In genomic region chr13:59236309-59236939, GRCh38 we compare ENCODE assay signal across 17 cellular contexts.
"Had no signal": no experiment of that assay in that cellular context is flagged by ENCODE, and none has a peak within 500 bp of the region (broad histone marks: within the 10 kb centered on the region; RNA-seq: fewer than 3 reads in every experiment).

No MANE protein-coding gene starts in this region.

- H3K36me3 ChIP-seq: brain microvascular endothelial cell had no signal

- ATAC-seq: activated CD4-positive, CD25-positive, alpha-beta regulatory T cell treated with anti-CD3 and anti-CD28 coated beads, Interleukin-2, amount 50 U/mL, for 24 hours; activated CD8-positive, alpha-beta T cell treated with anti-CD3 and anti-CD28 coated beads for 36 hours; activated T-cell treated with anti-CD3 and anti-CD28 coated beads, Interleukin-2, amount 50 U/mL, for 72 hours; K562 had no signal

- DNase-seq: activated CD4-positive, alpha-beta T cell treated with anti-CD3 and anti-CD28 coated beads for 4 hours; activated CD8-positive, alpha-beta memory T cell treated with anti-CD3 and anti-CD28 coated beads, Interleukin-2, amount 50 U/mL, for 4 hours; activated CD8-positive, alpha-beta T cell treated with anti-CD3 and anti-CD28 coated beads for 36 hours; activated gamma-delta T cell treated with Interleukin-2 at 50 U/mL for 16 hours; activated naive CD4-positive, alpha-beta T cell treated with anti-CD3 and anti-CD28 coated beads, Interleukin-2, amount 10 ng/mL, durations not matched to agents 7 days and 5 days; activated naive CD8-positive, alpha-beta T cell treated with anti-CD3 and anti-CD28 coated beads for 36 hours; activated T-cell treated with anti-CD3 and anti-CD28 coated beads, Interleukin-2, amount 50 U/mL, for 72 hours; brain microvascular endothelial cell; Karpas-422; NCI-H1092; NCI-H2029 treated with DMSO at 0.1 percent for 48 hours; NCI-H226; NCI-H774; SIG-M5 had no signal

- H3K4me3 ChIP-seq: K562, SK-N-MC had no signal

- H3K27ac ChIP-seq: brain microvascular endothelial cell, SK-N-MC had no signal

- H3K27me3 ChIP-seq: brain microvascular endothelial cell had no signal
